25 cellular contexts compared by ENCODE assay signal in genomic region chr2:10004836-10005235, GRCh38. TPM values are rescaled to one million over a fixed set of nuclear protein-coding genes. Genes with fewer than 3 reads are reported as not detected.
A peak's percentile ranks its signal among the peaks of the same experiment; 100 is the strongest.
DNase-seq lines count a peak whose midpoint lies in the region; ATAC-seq and TF ChIP-seq lines count a peak whose summit lies in the region.
"Had no signal": no experiment of that assay in that cellular context is flagged by ENCODE, and none has a peak within 500 bp of the region (broad histone marks: within the 10 kb centered on the region; RNA-seq: fewer than 3 reads in every experiment).

No MANE protein-coding gene starts in this region.

- H3K4me1 ChIP-seq in Peyer's patch = peaks cover 0 to 9% (median 0%) of the 10 kb centered on the region in 4 donors
- peaks cover 30 to 33% (median 33%) of the 10 kb centered on the region in 3 donors for H3K4me1 ChIP-seq in skeletal muscle tissue (ENCODE audit: control insufficient read depth in 3 of 3, insufficient read depth in 3 of 3, low read length in 3 of 3)
- H3K4me1 ChIP-seq: Caco-2 had no signal

- no peaks in the 10 kb centered on the region for H3K36me3 Mint-ChIP-seq in activated T-helper 17 cell treated with anti-CD3 and anti-CD28 coated beads, Interleukin-2, amount 50 U/mL, for 72 hours (ENCODE audit: low read depth)
- H3K36me3 Mint-ChIP-seq: CD8-positive, alpha-beta T cell had no signal

- ATAC-seq in activated T-helper 17 cell treated with anti-CD3 and anti-CD28 coated beads, Interleukin-2, amount 50 U/mL, for 72 hours (replicated peaks) = no peak
- ATAC-seq in GM18858 (IDR thresholded peaks at IDR 0.05; ENCODE audit: unreplicated experiment) = no peak
- ATAC-seq: CD8-positive, alpha-beta T cell; K562 had no signal

- peak overlapping the region; percentile 51 for H3K27ac Mint-ChIP-seq in activated T-helper 17 cell treated with anti-CD3 and anti-CD28 coated beads, Interleukin-2, amount 50 U/mL, for 72 hours
- H3K27ac Mint-ChIP-seq: CD8-positive, alpha-beta T cell; HFFc6 had no signal

- no peaks in the 10 kb centered on the region for H3K4me1 Mint-ChIP-seq in activated T-helper 17 cell treated with anti-CD3 and anti-CD28 coated beads, Interleukin-2, amount 50 U/mL, for 72 hours

- DNase-seq in Peyer's patch = peak in 2 of 3 donors; percentile 3 to 8
- peak; percentile 57 for DNase-seq in mesenteric fat pad (ENCODE audit: low spot score)
- DNase-seq in NCI-H69 (lab: John Stamatoyannopoulos, UW) = no peak
- DNase-seq in glomerular visceral epithelial cell (ENCODE audit: extremely low spot score) = no peak
- no peak for DNase-seq in NCI-H510A treated with DMSO at 0.1 percent for 48 hours (lab: John Stamatoyannopoulos, UW)
- DNase-seq: C1 segment of cervical spinal cord; Caco-2; CD8-positive, alpha-beta T cell; GOT3; HFFc6; Kasumi-1; NCI-H1092 treated with DMSO at 0.1 percent for 48 hours; NCI-H1436 treated with DMSO at 0.1 percent for 48 hours; NCI-H187 treated with DMSO at 0.1 percent for 48 hours; NCI-H2171 treated with DMSO at 0.1 percent for 48 hours; NCI-H345; NCI-H526; PC-9; Right ventricle myocardium superior; RPMI8226 had no signal

- H3K4me3 ChIP-seq in Peyer's patch (no peak overlapping the region), skeletal muscle tissue (ENCODE audit: low read length in 3 of 3) (no peak overlapping the region)
- H3K4me3 ChIP-seq: HAP-1, K562, PC-9 had no signal

- no peak overlapping the region for H3K4me3 Mint-ChIP-seq in activated T-helper 17 cell treated with anti-CD3 and anti-CD28 coated beads, Interleukin-2, amount 50 U/mL, for 72 hours
- H3K4me3 Mint-ChIP-seq: CD8-positive, alpha-beta T cell; HFFc6 had no signal

- H3K27ac ChIP-seq in Peyer's patch (no peak overlapping the region), skeletal muscle tissue (ENCODE audit: low read depth, low read length) (peak overlapping the region; percentile 55)
- H3K27ac ChIP-seq: PC-9 had no signal

- H3K27me3 Mint-ChIP-seq in activated T-helper 17 cell treated with anti-CD3 and anti-CD28 coated beads, Interleukin-2, amount 50 U/mL, for 72 hours = no peaks in the 10 kb centered on the region

- TF ChIP-seq CTCF in Peyer's patch (IDR thresholded peaks at IDR 0.05) = no peak

- TF ChIP-seq POLR2A in Peyer's patch (IDR thresholded peaks at IDR 0.05) = no peak

- H3K36me3 ChIP-seq in Peyer's patch (no peaks in the 10 kb centered on the region), skeletal muscle tissue (ENCODE audit: control insufficient read depth in 3 of 3, insufficient read depth in 3 of 3, low read length in 3 of 3) (no peaks in the 10 kb centered on the region)

- no peaks in the 10 kb centered on the region for H3K27me3 ChIP-seq in Peyer's patch
- H3K27me3 ChIP-seq in skeletal muscle tissue (ENCODE audit: control insufficient read depth in 3 of 3, insufficient read depth in 3 of 3, low read length in 3 of 3) = peaks cover 0 to 3% (median 0%) of the 10 kb centered on the region in 3 donors

- H3K9ac ChIP-seq in skeletal muscle tissue (ENCODE audit: low read depth in 1 of 3, low read length in 3 of 3) = no peak overlapping the region

- no peaks in the 10 kb centered on the region for H3K9me3 Mint-ChIP-seq in activated T-helper 17 cell treated with anti-CD3 and anti-CD28 coated beads, Interleukin-2, amount 50 U/mL, for 72 hours
- H3K9me3 Mint-ChIP-seq: CD8-positive, alpha-beta T cell; HFFc6 had no signal

- H3K9me3 ChIP-seq in Peyer's patch (no peaks in the 10 kb centered on the region), skeletal muscle tissue (ENCODE audit: control insufficient read depth in 3 of 3, low read length in 3 of 3) (no peaks in the 10 kb centered on the region)
- H3K9me3 ChIP-seq: Caco-2, HAP-1 had no signal

RNA-seq across cellular contexts. Expression of gene KLF11, which starts 38.5 kb away (rescaled TPM):
- 10 to 100 TPM in 2 of 4 donors, 1 to 10 TPM in 2; 4.0 to 17.3 (median 11.5) TPM for total RNA-seq in Peyer's patch
- total RNA-seq in activated T-helper 17 cell treated with anti-CD3 and anti-CD28 coated beads, Interleukin-2, amount 50 U/mL, for 72 hours = 1 to 10 TPM; 5.6 to 7.9 TPM
- total RNA-seq in mesenteric fat pad = 66.7 TPM
- total RNA-seq in skeletal muscle tissue = 11.5 TPM

RNA-seq across cellular contexts. Expression of gene GRHL1, which starts 53.3 kb away (rescaled TPM):
- 1 to 10 TPM in 3 of 4 donors, not detected in 1; 1.3 to 6.6 (median 1.5) TPM for total RNA-seq in Peyer's patch
- under 1 TPM; 0.82 to 0.85 TPM for total RNA-seq in activated T-helper 17 cell treated with anti-CD3 and anti-CD28 coated beads, Interleukin-2, amount 50 U/mL, for 72 hours
- 18.0 TPM for total RNA-seq in mesenteric fat pad
- under 0.01 TPM for total RNA-seq in skeletal muscle tissue

Comparison
In these comparisons a context has a peak if more than half of its experiments do, and no peak if none do; other contexts are left out.
1. DNase-seq: peak in Peyer's patch (2 of 3) and mesenteric fat pad (single experiment); none in NCI-H69 (single experiment), glomerular visceral epithelial cell (single experiment) and NCI-H510A treated with DMSO at 0.1 percent for 48 hours (single experiment).